In the genomic region with DNA sequence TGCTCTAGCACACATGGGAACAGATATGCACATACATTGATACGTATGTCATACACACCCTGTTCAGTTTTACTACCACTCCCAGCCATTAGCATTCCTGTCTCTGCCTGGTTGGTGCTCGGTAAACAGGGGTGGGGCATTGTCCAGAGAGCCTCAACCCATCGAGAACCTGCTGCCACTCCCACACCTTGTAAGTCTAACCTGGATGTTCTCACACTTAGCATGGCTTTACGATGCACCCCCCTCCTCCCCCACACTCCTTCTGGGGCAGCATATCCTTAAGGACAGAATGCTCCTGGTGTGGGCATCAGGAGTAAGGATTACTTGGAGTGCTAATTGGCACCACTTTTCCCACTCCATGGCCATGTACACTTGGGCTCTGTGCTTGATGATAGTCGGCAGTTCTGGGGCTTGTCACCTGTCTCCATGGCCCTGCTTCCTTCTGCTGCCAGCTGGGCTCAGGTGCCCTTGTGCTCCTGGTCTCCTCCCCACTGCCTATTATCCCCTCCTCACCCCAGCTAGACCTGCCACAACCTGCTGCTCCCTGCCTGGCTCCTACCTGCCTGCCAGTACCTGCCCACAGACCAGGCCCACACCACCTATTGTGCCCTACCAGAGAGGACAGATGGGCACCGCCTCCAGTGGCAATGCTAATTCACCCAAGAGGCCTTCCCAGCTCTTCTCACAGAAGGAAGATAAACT, we compare ENCODE assay signal across 8 cellular contexts. TPM values are rescaled to one million over a fixed set of nuclear protein-coding genes. Genes with fewer than 3 reads are reported as not detected.
A peak's percentile ranks its signal among the peaks of the same experiment; 100 is the strongest.
DNase-seq lines count a peak whose midpoint lies in the region; ATAC-seq and TF ChIP-seq lines count a peak whose summit lies in the region.

No MANE protein-coding gene starts in this region.

- in situ Hi-C loops in IMR-90 (cut with MboI; ENCODE audit: low sequenced_read_pairs): no loop called here

- no peak overlapping the region for H4K8ac ChIP-seq in IMR-90 (ENCODE audit: low read depth in 2 of 2, low read length in 2 of 2)

- peaks cover 8% of the 10 kb centered on the region; the same call in 1 of the 2 replicates for H3K9me1 ChIP-seq in IMR-90 (ENCODE audit: insufficient read depth, low read length)

- H3K4me3 Mint-ChIP-seq in CD4-positive, CD25-positive, alpha-beta regulatory T cell: peak overlapping the region; percentile 61 to 69 (median 65)
- peak overlapping the region; percentile 61 for H3K4me3 Mint-ChIP-seq in activated naive CD8-positive, alpha-beta T cell treated with anti-CD3 and anti-CD28 coated beads for 36 hours

- no peaks in the 10 kb centered on the region for H3K9me3 Mint-ChIP-seq in CD4-positive, CD25-positive, alpha-beta regulatory T cell
- H3K9me3 Mint-ChIP-seq in activated naive CD8-positive, alpha-beta T cell treated with anti-CD3 and anti-CD28 coated beads for 36 hours: no peaks in the 10 kb centered on the region

- no peak for DNase-seq in CD4-positive, CD25-positive, alpha-beta regulatory T cell
- DNase-seq in IMR-90: no peak
- DNase-seq in activated naive CD8-positive, alpha-beta T cell treated with anti-CD3 and anti-CD28 coated beads for 36 hours: no peak
- no peak for DNase-seq in NCI-H1436 (lab: John Stamatoyannopoulos, UW)
- no peak for DNase-seq in T1000 (lab: John Stamatoyannopoulos, UW)
- no peak for DNase-seq in kidney tubule cell (ENCODE audit: low spot score)
- DNase-seq in activated CD4-positive, alpha-beta T cell treated with anti-CD3 and anti-CD28 coated beads for 4 hours: no peak

- H4K91ac ChIP-seq in IMR-90 (ENCODE audit: insufficient read depth, low read depth, low read length): no peak overlapping the region

- no peak for TF ChIP-seq POLR2A in IMR-90 (IDR thresholded peaks at IDR 0.05; ENCODE audit: low read depth, low read length)

- no TSS peak for BruUV-seq in IMR-90 (replicated peaks; lab: Mats Ljungman, UMichigan)

- no peak overlapping the region for H3K27ac ChIP-seq in CD4-positive, CD25-positive, alpha-beta regulatory T cell (ENCODE audit: insufficient read depth, low read length, poor library complexity, severe bottlenecking)
- no peak overlapping the region for H3K27ac ChIP-seq in IMR-90 (ENCODE audit: insufficient read depth, low read length)
- H3K27ac ChIP-seq in mucosa of rectum (ENCODE audit: low read depth in 2 of 2, low read length in 2 of 2): peak overlapping the region; percentile 90 to 98

- 0 out of 2 replicates have a peak overlapping the region, but pooled peaks have one; percentile 14 for H2BK20ac ChIP-seq in IMR-90 (ENCODE audit: low read depth, low read length)

- peak overlapping the region; percentile 33; the same call in 1 of the 2 replicates for H3K4me2 ChIP-seq in IMR-90 (ENCODE audit: low read depth, low read length)

- H2BK5ac ChIP-seq in IMR-90 (ENCODE audit: low read depth, low read length, poor library complexity, severe bottlenecking): no peak overlapping the region

- intact Hi-C loops in IMR-90 (cut with micrococcal nuclease): no loop called here

- peaks cover 19% of the 10 kb centered on the region for H3K4me1 ChIP-seq in CD4-positive, CD25-positive, alpha-beta regulatory T cell (ENCODE audit: control insufficient read depth, insufficient read depth, low read length, poor library complexity, severe bottlenecking)
- H3K4me1 ChIP-seq in IMR-90 (ENCODE audit: control insufficient read depth, insufficient read depth, low read length) (peaks cover 18% of the 10 kb centered on the region), mucosa of rectum (ENCODE audit: control insufficient read depth in 2 of 2, insufficient read depth in 2 of 2, low read length in 2 of 2) (peaks cover 27 to 33% of the 10 kb centered on the region in 2 donors)

- H3K36me3 ChIP-seq in CD4-positive, CD25-positive, alpha-beta regulatory T cell (ENCODE audit: control insufficient read depth, insufficient read depth, low read length): peaks cover 17% of the 10 kb centered on the region
- H3K36me3 ChIP-seq in IMR-90 (ENCODE audit: control insufficient read depth, insufficient read depth, low read length) (peaks cover 32% of the 10 kb centered on the region), mucosa of rectum (ENCODE audit: control insufficient read depth in 2 of 2, insufficient read depth in 2 of 2, low read length in 2 of 2) (peaks cover 6 to 8% of the 10 kb centered on the region in 2 donors)

- CTCF ChIA-PET in IMR-90 (lab: Yijun Ruan, JAX): no interaction called here

- H2BK15ac ChIP-seq in IMR-90 (ENCODE audit: low read depth, low read length): no peak overlapping the region

- no peak for ATAC-seq in CD4-positive, CD25-positive, alpha-beta regulatory T cell (ENCODE audit: low read depth in 2 of 2)
- no peak for ATAC-seq in IMR-90 (ENCODE audit: low read depth)

- H3K4ac ChIP-seq in IMR-90 (ENCODE audit: low read depth, low read length): peak overlapping the region; percentile 25; the same call in 1 of the 2 replicates

- 0 out of 2 replicates have a peak overlapping the region, but pooled peaks have one; percentile 1 for H2AK5ac ChIP-seq in IMR-90 (ENCODE audit: low read depth, low read length)

- no peak for TF ChIP-seq RAD21 in IMR-90 (IDR thresholded peaks at IDR 0.05; ENCODE audit: low read length)

- TF ChIP-seq CTCF in IMR-90 (conservative IDR thresholded peaks at IDR 0.05; ENCODE audit: low read depth, low read length): no peak

- 0 out of 2 replicates have a peak overlapping the region, but pooled peaks have one; percentile 31 for H3K23ac ChIP-seq in IMR-90 (ENCODE audit: low read depth, low read length)

- no peak overlapping the region for H4K5ac ChIP-seq in IMR-90 (ENCODE audit: low read depth, low read length)

- peaks cover 4% of the 10 kb centered on the region for H3K27me3 Mint-ChIP-seq in CD4-positive, CD25-positive, alpha-beta regulatory T cell
- H3K27me3 Mint-ChIP-seq in activated naive CD8-positive, alpha-beta T cell treated with anti-CD3 and anti-CD28 coated beads for 36 hours: peaks cover 4% of the 10 kb centered on the region

- peaks cover 12% of the 10 kb centered on the region for H3K36me3 Mint-ChIP-seq in CD4-positive, CD25-positive, alpha-beta regulatory T cell
- peaks cover 17% of the 10 kb centered on the region for H3K36me3 Mint-ChIP-seq in activated naive CD8-positive, alpha-beta T cell treated with anti-CD3 and anti-CD28 coated beads for 36 hours

- peaks cover 0 to 7% (median 3%) of the 10 kb centered on the region in 4 donors for H3K4me1 Mint-ChIP-seq in CD4-positive, CD25-positive, alpha-beta regulatory T cell
- peaks cover 10% of the 10 kb centered on the region for H3K4me1 Mint-ChIP-seq in activated naive CD8-positive, alpha-beta T cell treated with anti-CD3 and anti-CD28 coated beads for 36 hours

- H2AK9ac ChIP-seq in IMR-90 (replicated peaks; ENCODE audit: low read depth, low read length, poor library complexity): peak overlapping the region; percentile 76

- dilution Hi-C loops in IMR-90 (cut with HindIII; ENCODE audit: low sequenced_read_pairs, unreplicated experiment): no loop called here

- no peak overlapping the region for H3K56ac ChIP-seq in IMR-90 (ENCODE audit: extremely low read depth, insufficient read depth, low read length)

- H4K20me1 ChIP-seq in IMR-90 (ENCODE audit: insufficient read depth, low read length): peaks cover 14% of the 10 kb centered on the region

- no peaks in the 10 kb centered on the region for H3K9me3 ChIP-seq in CD4-positive, CD25-positive, alpha-beta regulatory T cell (ENCODE audit: control insufficient read depth in 2 of 2, low read length in 2 of 2)
- H3K9me3 ChIP-seq in IMR-90 (ENCODE audit: control insufficient read depth, insufficient read depth, low read length): no peaks in the 10 kb centered on the region
- no peaks in the 10 kb centered on the region for H3K9me3 ChIP-seq in mucosa of rectum (ENCODE audit: control insufficient read depth in 2 of 2, low read length in 2 of 2)

- peak overlapping the region; percentile 41 for H2AFZ ChIP-seq in IMR-90 (replicated peaks; ENCODE audit: low read length, poor library complexity)

- POLR2A ChIA-PET in IMR-90 (lab: Charles Lee; ENCODE audit: unreplicated experiment): no interaction called here

- no peak overlapping the region for H3K4me3 ChIP-seq in CD4-positive, CD25-positive, alpha-beta regulatory T cell (ENCODE audit: low read depth, low read length)
- H3K4me3 ChIP-seq in IMR-90 (ENCODE audit: insufficient read depth, low read depth, low read length) (no peak overlapping the region), mucosa of rectum (ENCODE audit: low read length in 2 of 2) (peak overlapping the region; percentile 33 to 62)

- no peak overlapping the region for H3K18ac ChIP-seq in IMR-90 (ENCODE audit: low read depth, low read length)

- 89% methylated on average over 3 of the region's 6 CpGs; no CpG with 5 or more reads in 1 of the 2 experiments for whole genome bisulfite sequencing in IMR-90 (ENCODE audit: extremely low coverage in 2 of 2, insufficient read length in 1 of 2), 2 experiments

- H3K9ac ChIP-seq in IMR-90 (ENCODE audit: low read depth, low read length) (no peak overlapping the region), mucosa of rectum (ENCODE audit: low read depth in 1 of 2, low read length in 2 of 2) (peak overlapping the region; percentile 59 to 81)

- peak overlapping the region; percentile 22; the same call in 1 of the 2 replicates for H3K14ac ChIP-seq in IMR-90 (replicated peaks; ENCODE audit: low read depth, low read length)

- H3K27ac Mint-ChIP-seq in CD4-positive, CD25-positive, alpha-beta regulatory T cell: peak overlapping the region in 2 of 3 donors; percentile 38 to 51
- H3K27ac Mint-ChIP-seq in activated naive CD8-positive, alpha-beta T cell treated with anti-CD3 and anti-CD28 coated beads for 36 hours: peak overlapping the region; percentile 74

- H3K79me1 ChIP-seq in IMR-90 (ENCODE audit: low read depth in 1 of 2, low read length in 2 of 2): peaks cover 4 to 21% of the 10 kb centered on the region in 2 experiments

- H2BK120ac ChIP-seq in IMR-90 (ENCODE audit: low read depth, low read length): no peak overlapping the region

- H3K27me3 ChIP-seq in CD4-positive, CD25-positive, alpha-beta regulatory T cell (ENCODE audit: control insufficient read depth, insufficient read depth, low read length): no peaks in the 10 kb centered on the region
- H3K27me3 ChIP-seq in IMR-90 (ENCODE audit: control insufficient read depth, insufficient read depth, low read length): no peaks in the 10 kb centered on the region
- no peaks in the 10 kb centered on the region for H3K27me3 ChIP-seq in mucosa of rectum (ENCODE audit: control insufficient read depth in 2 of 2, insufficient read depth in 2 of 2, low read length in 2 of 2)

RNA-seq across cellular contexts. Expression of gene RAPGEFL1, which starts 0.7 kb away (rescaled TPM):
- 4.5 TPM for total RNA-seq in CD4-positive, CD25-positive, alpha-beta regulatory T cell
- under 1 TPM in 1 of 4 donors, not detected in 3; 0.79 TPM for polyA plus RNA-seq in CD4-positive, CD25-positive, alpha-beta regulatory T cell
- 0.28 and 0.54 TPM in 2 replicates for total RNA-seq in IMR-90 (2012; rRNA removed)
- polyA plus RNA-seq in IMR-90 (2012; rRNA removed): 5.6 and 6.3 TPM in 2 replicates
- polyA plus RNA-seq in IMR-90 (2012; cell fraction: cytosol; rRNA removed): 2.3 and 2.8 TPM in 2 replicates
- 39.7 and 48.9 TPM in 2 replicates for polyA plus RNA-seq in IMR-90 (2012; cell fraction: nucleus; rRNA removed; ENCODE audit: low replicate concordance)
- 1 to 10 TPM; 4.3 to 5.1 TPM for total RNA-seq in activated naive CD8-positive, alpha-beta T cell treated with anti-CD3 and anti-CD28 coated beads for 36 hours

RNA-seq across cellular contexts. Expression of gene CASC3, which starts 36.2 kb away (rescaled TPM):
- total RNA-seq in CD4-positive, CD25-positive, alpha-beta regulatory T cell: 165 TPM
- 10 to 100 TPM; 42.5 to 46.6 (median 44.2) TPM for polyA plus RNA-seq in CD4-positive, CD25-positive, alpha-beta regulatory T cell
- total RNA-seq in IMR-90 (2012; rRNA removed): 24.4 and 25.1 TPM in 2 replicates
- polyA plus RNA-seq in IMR-90 (2012; rRNA removed): 36.2 and 38.9 TPM in 2 replicates
- polyA plus RNA-seq in IMR-90 (2012; cell fraction: cytosol; rRNA removed): 15.9 and 19.2 TPM in 2 replicates
- 83.7 and 153 TPM in 2 replicates for polyA plus RNA-seq in IMR-90 (2012; cell fraction: nucleus; rRNA removed; ENCODE audit: low replicate concordance)
- 10 to 100 TPM; 74.5 to 77.0 TPM for total RNA-seq in activated naive CD8-positive, alpha-beta T cell treated with anti-CD3 and anti-CD28 coated beads for 36 hours

RNA-seq across cellular contexts. Expression of gene WIPF2, which starts 42.5 kb away (rescaled TPM):
- total RNA-seq in CD4-positive, CD25-positive, alpha-beta regulatory T cell: 40.7 TPM
- polyA plus RNA-seq in CD4-positive, CD25-positive, alpha-beta regulatory T cell: 10 to 100 TPM in 1 of 4 donors, 1 to 10 TPM in 3; 8.0 to 12.5 (median 9.5) TPM
- total RNA-seq in IMR-90 (2012; rRNA removed): 2.0 and 2.8 TPM in 2 replicates
- polyA plus RNA-seq in IMR-90 (2012; rRNA removed): 8.9 and 10.4 TPM in 2 replicates
- 4.5 and 5.4 TPM in 2 replicates for polyA plus RNA-seq in IMR-90 (2012; cell fraction: cytosol; rRNA removed)
- 9.3 and 12.3 TPM in 2 replicates for polyA plus RNA-seq in IMR-90 (2012; cell fraction: nucleus; rRNA removed; ENCODE audit: low replicate concordance)
- 10 to 100 TPM; 15.7 to 17.4 TPM for total RNA-seq in activated naive CD8-positive, alpha-beta T cell treated with anti-CD3 and anti-CD28 coated beads for 36 hours

RNA-seq across cellular contexts. Expression of gene MSL1, which starts 54.8 kb away (rescaled TPM):
- total RNA-seq in CD4-positive, CD25-positive, alpha-beta regulatory T cell: 126 TPM
- 10 to 100 TPM in 2 of 4 donors, 1 to 10 TPM in 2; 9.3 to 10.5 (median 9.8) TPM for polyA plus RNA-seq in CD4-positive, CD25-positive, alpha-beta regulatory T cell
- total RNA-seq in IMR-90 (2012; rRNA removed): 28.3 and 29.7 TPM in 2 replicates
- polyA plus RNA-seq in IMR-90 (2012; rRNA removed): 38.4 and 48.4 TPM in 2 replicates
- 12.2 and 14.7 TPM in 2 replicates for polyA plus RNA-seq in IMR-90 (2012; cell fraction: cytosol; rRNA removed)
- polyA plus RNA-seq in IMR-90 (2012; cell fraction: nucleus; rRNA removed; ENCODE audit: low replicate concordance): 45.5 and 129 TPM in 2 replicates
- total RNA-seq in activated naive CD8-positive, alpha-beta T cell treated with anti-CD3 and anti-CD28 coated beads for 36 hours: 10 to 100 TPM; 62.7 to 66.7 TPM

Comparison
In these comparisons a context has a peak if more than half of its experiments do, and no peak if none do; other contexts are left out.
1. H3K27ac ChIP-seq: peak in mucosa of rectum (2 of 2); none in CD4-positive, CD25-positive, alpha-beta regulatory T cell (single experiment) and IMR-90 (single experiment).
2. H3K4me3 ChIP-seq: peak in mucosa of rectum (2 of 2); none in CD4-positive, CD25-positive, alpha-beta regulatory T cell (single experiment) and IMR-90 (single experiment).